Comparison of ENCODE assay signal across 13 cellular contexts in the genomic region with DNA sequence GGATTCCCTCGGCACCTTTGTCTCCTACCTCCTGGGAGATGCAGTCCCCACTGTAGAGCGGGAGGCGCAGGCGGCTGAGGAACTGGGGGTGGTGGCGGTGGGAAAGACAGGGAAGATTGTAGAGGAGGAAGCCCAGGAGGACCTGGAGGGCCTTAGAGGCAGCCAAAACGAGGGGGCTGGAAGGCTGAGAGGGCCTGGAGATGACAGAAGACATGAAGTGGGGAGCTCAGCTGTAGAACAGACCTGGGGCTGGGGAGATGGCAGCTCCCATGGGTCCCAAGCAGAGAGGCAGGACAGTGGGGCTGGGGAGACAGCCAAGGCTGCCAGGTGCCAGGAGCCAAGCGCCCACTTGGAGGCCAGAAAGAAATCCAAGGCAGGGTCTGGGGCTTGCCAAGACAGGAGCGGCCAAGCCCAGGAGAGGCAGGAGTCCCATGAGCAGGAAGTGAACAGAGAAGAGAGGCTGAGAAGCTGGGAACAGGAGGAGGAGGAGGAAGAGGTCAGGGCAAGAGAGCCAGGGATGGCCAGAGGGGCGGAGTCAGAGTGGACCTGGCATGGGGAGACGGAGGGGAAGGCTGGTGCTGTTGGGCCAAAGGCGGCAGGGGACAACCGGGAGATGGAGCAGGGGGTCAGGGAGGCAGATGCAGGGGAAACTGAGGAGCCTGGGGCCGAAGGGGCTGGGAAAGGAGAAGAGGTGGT. TPM values are rescaled to one million over a fixed set of nuclear protein-coding genes. Genes with fewer than 3 reads are reported as not detected.
DNase-seq lines count a peak whose midpoint lies in the region; ATAC-seq and TF ChIP-seq lines count a peak whose summit lies in the region.
"Had no signal": no experiment of that assay in that cellular context is flagged by ENCODE, and none has a peak within 500 bp of the region (broad histone marks: within the 10 kb centered on the region; RNA-seq: fewer than 3 reads in every experiment).

No MANE protein-coding gene starts in this region.

- H3K27ac ChIP-seq in stomach: peak overlapping the region; percentile 37 to 92 (median 70)

- DNase-seq in T-helper 1 cell: no peak
- DNase-seq in activated B cell treated with CpG ODN at 0.5 μM for 24 hours: no peak
- peak in 1 of 3 donors; percentile 18 for DNase-seq in immature natural killer cell
- no peak for DNase-seq in stomach
- DNase-seq in LoVo (ENCODE audit: low spot score): no peak
- DNase-seq: amniotic stem cell; NCI-H2029 treated with DMSO at 0.1 percent for 48 hours; stimulated activated CD4-positive, alpha-beta T cell treated with anti-CD3 and anti-CD28 coated beads, Interleukin-4, amount 100 ng/mL, for 24 hours had no signal

- no peak for TF ChIP-seq POLR2A in stomach (IDR thresholded peaks at IDR 0.05)

- TF ChIP-seq CTCF in activated B cell treated with CpG ODN at 0.5 μM for 24 hours (IDR thresholded peaks at IDR 0.05): no peak
- no peak for TF ChIP-seq CTCF in stomach (IDR thresholded peaks at IDR 0.05)

- no peak for ATAC-seq in activated B cell treated with CpG ODN at 0.5 μM for 24 hours (ENCODE audit: low read depth)
- no peak for ATAC-seq in GM18517 (IDR thresholded peaks at IDR 0.05; ENCODE audit: unreplicated experiment)
- ATAC-seq in GM21619 (IDR thresholded peaks at IDR 0.05; ENCODE audit: unreplicated experiment): no peak

- no peak for TF ChIP-seq EP300 in stomach (IDR thresholded peaks at IDR 0.05)

- intact Hi-C loops in activated B cell treated with CpG ODN at 0.5 μM for 24 hours (cut with micrococcal nuclease): no loop called here
- intact Hi-C loops in stomach (cut with DNase I; ENCODE audit: low total_unique reads): no loop called here

- peaks cover 12 to 37% (median 14%) of the 10 kb centered on the region in 4 donors for H3K4me1 ChIP-seq in stomach

- H3K36me3 Mint-ChIP-seq in T-helper 1 cell treated with Interleukin-12 subunit alpha and Interleukin-12 subunit beta and Interleukin-4 antibody, amounts not matched to agents 30 μg/mL and 1 μg/mL, for 36 hours (ENCODE audit: low read depth): peaks cover 23% of the 10 kb centered on the region
- H3K36me3 Mint-ChIP-seq in activated B cell treated with CpG ODN at 0.5 μM for 24 hours (ENCODE audit: low read depth) (peaks cover 7% of the 10 kb centered on the region), immature natural killer cell (peaks cover 12 to 25% (median 24%) of the 10 kb centered on the region in 3 donors)
- H3K36me3 Mint-ChIP-seq: mesothelial cell of epicardium had no signal

- no peaks in the 10 kb centered on the region for H3K9me3 ChIP-seq in stomach

- peaks cover 0 to 7% (median 0%) of the 10 kb centered on the region in 4 donors for H3K36me3 ChIP-seq in stomach

- POLR2A ChIA-PET in activated B cell treated with CpG ODN at 0.5 μM for 24 hours (lab: Charles Lee): interaction anchor here (0.6 to 1.7 kb wide), 4 partner anchors 10 to 328 kb away, joined by 3 to 12 read pairs (median 9); partner anchors contain the start of genes ATXN2L and SGF29

- H3K4me1 Mint-ChIP-seq in T-helper 1 cell treated with Interleukin-12 subunit alpha and Interleukin-12 subunit beta and Interleukin-4 antibody, amounts not matched to agents 30 μg/mL and 1 μg/mL, for 36 hours (ENCODE audit: low read depth): peaks cover 49% of the 10 kb centered on the region
- H3K4me1 Mint-ChIP-seq in activated B cell treated with CpG ODN at 0.5 μM for 24 hours: peaks cover 47% of the 10 kb centered on the region
- H3K4me1 Mint-ChIP-seq in immature natural killer cell: peaks cover 77 to 79% of the 10 kb centered on the region in 2 donors
- H3K4me1 Mint-ChIP-seq: mesothelial cell of epicardium had no signal

- no peaks in the 10 kb centered on the region for H3K9me3 Mint-ChIP-seq in T-helper 1 cell treated with Interleukin-12 subunit alpha and Interleukin-12 subunit beta and Interleukin-4 antibody, amounts not matched to agents 30 μg/mL and 1 μg/mL, for 36 hours
- H3K9me3 Mint-ChIP-seq in activated B cell treated with CpG ODN at 0.5 μM for 24 hours: no peaks in the 10 kb centered on the region
- H3K9me3 Mint-ChIP-seq in immature natural killer cell: no peaks in the 10 kb centered on the region
- H3K9me3 Mint-ChIP-seq: mesothelial cell of epicardium had no signal

- peak overlapping the region; percentile 97 for H3K27ac Mint-ChIP-seq in T-helper 1 cell treated with Interleukin-12 subunit alpha and Interleukin-12 subunit beta and Interleukin-4 antibody, amounts not matched to agents 30 μg/mL and 1 μg/mL, for 36 hours
- H3K27ac Mint-ChIP-seq in activated B cell treated with CpG ODN at 0.5 μM for 24 hours (peak overlapping the region; percentile 89), immature natural killer cell (peak overlapping the region; percentile 98 to 100 (median 99))
- H3K27ac Mint-ChIP-seq: mesothelial cell of epicardium had no signal

- CTCF ChIA-PET in activated B cell treated with CpG ODN at 0.5 μM for 24 hours (lab: Charles Lee): no interaction called here

- peak overlapping the region; percentile 83 for H3K4me3 Mint-ChIP-seq in T-helper 1 cell treated with Interleukin-12 subunit alpha and Interleukin-12 subunit beta and Interleukin-4 antibody, amounts not matched to agents 30 μg/mL and 1 μg/mL, for 36 hours
- H3K4me3 Mint-ChIP-seq in activated B cell treated with CpG ODN at 0.5 μM for 24 hours (peak overlapping the region; percentile 81), immature natural killer cell (peak overlapping the region; percentile 91 to 98 (median 98))
- H3K4me3 Mint-ChIP-seq: mesothelial cell of epicardium had no signal

- H3K27me3 ChIP-seq in stomach: no peaks in the 10 kb centered on the region

- H3K27me3 Mint-ChIP-seq in T-helper 1 cell treated with Interleukin-12 subunit alpha and Interleukin-12 subunit beta and Interleukin-4 antibody, amounts not matched to agents 30 μg/mL and 1 μg/mL, for 36 hours (ENCODE audit: low read depth): no peaks in the 10 kb centered on the region
- H3K27me3 Mint-ChIP-seq in activated B cell treated with CpG ODN at 0.5 μM for 24 hours (no peaks in the 10 kb centered on the region), immature natural killer cell (ENCODE audit: low read depth in 3 of 3) (peaks cover 7 to 25% (median 21%) of the 10 kb centered on the region in 3 donors)

- H3K4me3 ChIP-seq in stomach: peak overlapping the region in 3 of 4 donors; percentile 25 to 39 (median 38)

- WGBS in stomach, 5 donors: 73 to 83% (median 76%) methylated on average over 13 of the region's 13 CpGs

RNA-seq across cellular contexts. Expression of gene APOBR, which starts 0.8 kb away (rescaled TPM):
- 2.9 and 3.2 TPM in 2 replicates for total RNA-seq in activated B cell treated with CpG ODN at 0.5 μM for 24 hours
- polyA plus RNA-seq in immature natural killer cell: 10 to 100 TPM in 1 of 3 donors, 1 to 10 TPM in 1, under 1 TPM in 1; 0.49 to 15.2 (median 2.6) TPM
- 10 to 100 TPM in 1 of 5 donors, 1 to 10 TPM in 2, not detected in 2; 1.1 to 86.9 (median 1.2) TPM for total RNA-seq in stomach
- 1 to 10 TPM in 1 of 3 donors, under 1 TPM in 2; 0.83 to 1.5 (median 0.92) TPM for polyA plus RNA-seq in stomach
- total RNA-seq: mesothelial cell of epicardium had no signal
- polyA plus RNA-seq: fibroblast of lung had no signal

RNA-seq across cellular contexts. Expression of gene CLN3, which starts 3.4 kb away (rescaled TPM):
- 27.9 and 32.0 TPM in 2 replicates for total RNA-seq in activated B cell treated with CpG ODN at 0.5 μM for 24 hours
- 10 to 100 TPM; 18.8 to 52.2 (median 32.2) TPM for polyA plus RNA-seq in immature natural killer cell
- total RNA-seq in stomach: 10 to 100 TPM; 10.5 to 55.6 (median 22.8) TPM
- 10 to 100 TPM in 2 of 3 donors, 1 to 10 TPM in 1; 6.6 to 25.0 (median 10.8) TPM for polyA plus RNA-seq in stomach

RNA-seq across cellular contexts. Expression of gene IL27, which starts 11.4 kb away (rescaled TPM):
- total RNA-seq in activated B cell treated with CpG ODN at 0.5 μM for 24 hours (not detected in 2 replicates), stomach (not detected)
- polyA plus RNA-seq in immature natural killer cell (not detected), stomach (under 1 TPM in 1 of 3 donors, not detected in 2; 0.20 TPM)
- total RNA-seq: fibroblast of lung, mesothelial cell of epicardium had no signal
- polyA plus RNA-seq: fibroblast of lung had no signal

RNA-seq across cellular contexts. Expression of gene NPIPB7, which starts 23.1 kb away (rescaled TPM):
- total RNA-seq in activated B cell treated with CpG ODN at 0.5 μM for 24 hours (0.34 TPM in 1 of 2 replicates, not detected in the other), stomach (not detected)
- polyA plus RNA-seq in immature natural killer cell (not detected), stomach (under 1 TPM in 1 of 3 donors, not detected in 2; 0.28 TPM)
- total RNA-seq: fibroblast of lung had no signal
- polyA plus RNA-seq: fibroblast of lung had no signal

RNA-seq across cellular contexts. Expression of gene NUPR1, which starts 43.5 kb away (rescaled TPM):
- total RNA-seq in activated B cell treated with CpG ODN at 0.5 μM for 24 hours: not detected in 2 replicates
- polyA plus RNA-seq in immature natural killer cell: not detected
- total RNA-seq in stomach: 100 to 1,000 TPM in 1 of 5 donors, 10 to 100 TPM in 3, 1 to 10 TPM in 1; 4.2 to 251 (median 14.0) TPM
- 100 to 1,000 TPM; 123 to 239 (median 126) TPM for polyA plus RNA-seq in stomach
